Comparison of ENCODE assay signal across 10 cellular contexts in genomic region chr14:89407856-89408255, GRCh38. TPM values are rescaled to one million over a fixed set of nuclear protein-coding genes. Genes with fewer than 3 reads are reported as not detected.
DNase-seq lines count a peak whose midpoint lies in the region; ATAC-seq, FAIRE-seq and TF ChIP-seq lines count a peak whose summit lies in the region.
"Had no signal": no experiment of that assay in that cellular context is flagged by ENCODE, and none has a peak within 500 bp of the region (broad histone marks: within the 10 kb centered on the region; RNA-seq: fewer than 3 reads in every experiment).

No MANE protein-coding gene starts in this region.

- H3K9me3 Mint-ChIP-seq in naive thymus-derived CD8-positive, alpha-beta T cell = no peaks in the 10 kb centered on the region

- peak overlapping the region in 7 of 10 donors; percentile 6 to 63 (median 43) for H3K27ac Mint-ChIP-seq in naive thymus-derived CD8-positive, alpha-beta T cell

- H3K36me3 ChIP-seq in HUES64 (ENCODE audit: insufficient read depth, low read length) (peaks cover 65% of the 10 kb centered on the region), bronchial epithelial cell (ENCODE audit: control insufficient read depth, insufficient read depth, low read length) (peaks cover 3% of the 10 kb centered on the region)

- peak overlapping the region in 4 of 10 donors; percentile 20 to 60 (median 38) for H3K4me3 Mint-ChIP-seq in naive thymus-derived CD8-positive, alpha-beta T cell

- H3K4me3 ChIP-seq in HUES64 (ENCODE audit: low read length) (no peak overlapping the region), bronchial epithelial cell (ENCODE audit: low read depth, low read length) (no peak overlapping the region)
- H3K4me3 ChIP-seq: HAP-1 had no signal

- peaks cover 37% of the 10 kb centered on the region for H3K4me1 ChIP-seq in HUES64 (ENCODE audit: insufficient read depth, low read length)

- no peak for ATAC-seq in naive thymus-derived CD8-positive, alpha-beta T cell
- ATAC-seq in HG03135 (IDR thresholded peaks at IDR 0.05; ENCODE audit: unreplicated experiment) = no peak

- H3K4me1 Mint-ChIP-seq in naive thymus-derived CD8-positive, alpha-beta T cell = peaks cover 31 to 87% (median 71%) of the 10 kb centered on the region in 4 donors

- peak overlapping the region; percentile 7 for H3K27ac ChIP-seq in HUES64 (ENCODE audit: low read depth, low read length)

- POLR2A ChIA-PET in naive thymus-derived CD8-positive, alpha-beta T cell (lab: Charles Lee) = no interaction called here

- no peak for TF ChIP-seq CTCF in bronchial epithelial cell (IDR thresholded peaks at IDR 0.05; ENCODE audit: insufficient read depth, low read length, severe bottlenecking)

- in situ Hi-C loops in G401 (cut with HindIII; ENCODE audit: low sequenced_read_pairs) = no loop called here

- WGBS in HUES64 = 75% methylated on average over 2 of the region's 4 CpGs

- no peaks in the 10 kb centered on the region for H3K27me3 ChIP-seq in HUES64 (ENCODE audit: insufficient read depth, low read length)
- H3K27me3 ChIP-seq in bronchial epithelial cell (ENCODE audit: control insufficient read depth, insufficient read depth, low read length) = no peaks in the 10 kb centered on the region

- H3K36me3 Mint-ChIP-seq in naive thymus-derived CD8-positive, alpha-beta T cell = peaks cover 0 to 45% (median 16%) of the 10 kb centered on the region in 3 donors

- H3K9ac ChIP-seq in HUES64 (ENCODE audit: low read depth, low read length) = no peak overlapping the region

- no peaks in the 10 kb centered on the region for H3K9me3 ChIP-seq in HUES64 (ENCODE audit: insufficient read depth, low read depth, low read length)
- H3K9me3 ChIP-seq: HAP-1 had no signal

- no peak for FAIRE-seq in bronchial epithelial cell (lab: Jason Lieb, UNC)
- FAIRE-seq: frontal cortex had no signal

- no peaks in the 10 kb centered on the region for H3K27me3 Mint-ChIP-seq in naive thymus-derived CD8-positive, alpha-beta T cell

- DNase-seq in G401 (ENCODE audit: low spot score) = peak; percentile 44
- DNase-seq in bronchial epithelial cell (ENCODE audit: low read depth) = peak; percentile 31
- DNase-seq in naive thymus-derived CD8-positive, alpha-beta T cell = no peak
- no peak for DNase-seq in HUDEP-2 (lab: John Stamatoyannopoulos, UW; ENCODE audit: unreplicated experiment in 76 of 76)
- DNase-seq in globus pallidus (ENCODE audit: low spot score) = no peak
- DNase-seq: Kasumi-1 had no signal

RNA-seq across cellular contexts. Expression of gene FOXN3, which starts 9.2 kb away (rescaled TPM):
- 7.6 and 10.0 TPM in 2 replicates for total RNA-seq in G401 (2014; rRNA removed; shearing (Covaris generic))
- polyA plus RNA-seq in HUES64 (2013, experiment 1 of 2) = 47.5 TPM
- polyA plus RNA-seq in HUES64 (2013, experiment 2 of 2) = 48.8 TPM
- total RNA-seq in bronchial epithelial cell = 5.8 and 7.8 TPM in 2 replicates
- total RNA-seq in naive thymus-derived CD8-positive, alpha-beta T cell = 100 to 1,000 TPM; 125 to 141 TPM
- 100 to 1,000 TPM; 107 to 148 (median 116) TPM for polyA plus RNA-seq in naive thymus-derived CD8-positive, alpha-beta T cell

Comparison
In these comparisons a context has a peak if more than half of its experiments do, and no peak if none do; other contexts are left out.
1. DNase-seq: peak in G401 (single experiment) and bronchial epithelial cell (single experiment); none in naive thymus-derived CD8-positive, alpha-beta T cell (0 of 10), HUDEP-2 (0 of 76) and globus pallidus (single experiment).
2. RNA of gene FOXN3, which starts 9.2 kb away (total RNA-seq): 125 to 141 TPM in naive thymus-derived CD8-positive, alpha-beta T cell; 7.6 to 10.0 TPM in G401 and 5.8 to 7.8 TPM in bronchial epithelial cell; every median in the first group is over 10 times any median in the second.